ENCODE assay signal across 2 cellular contexts in genomic region chr7:105001652-105002184, GRCh38.
TF ChIP-seq lines count a peak whose summit lies in the region.

No MANE protein-coding gene starts in this region.

TF ChIP-seq in SK-N-SH, 30 proteins besides CTCF, POLR2A, EP300 and RAD21:
- TF ChIP-seq, protein P1, sequence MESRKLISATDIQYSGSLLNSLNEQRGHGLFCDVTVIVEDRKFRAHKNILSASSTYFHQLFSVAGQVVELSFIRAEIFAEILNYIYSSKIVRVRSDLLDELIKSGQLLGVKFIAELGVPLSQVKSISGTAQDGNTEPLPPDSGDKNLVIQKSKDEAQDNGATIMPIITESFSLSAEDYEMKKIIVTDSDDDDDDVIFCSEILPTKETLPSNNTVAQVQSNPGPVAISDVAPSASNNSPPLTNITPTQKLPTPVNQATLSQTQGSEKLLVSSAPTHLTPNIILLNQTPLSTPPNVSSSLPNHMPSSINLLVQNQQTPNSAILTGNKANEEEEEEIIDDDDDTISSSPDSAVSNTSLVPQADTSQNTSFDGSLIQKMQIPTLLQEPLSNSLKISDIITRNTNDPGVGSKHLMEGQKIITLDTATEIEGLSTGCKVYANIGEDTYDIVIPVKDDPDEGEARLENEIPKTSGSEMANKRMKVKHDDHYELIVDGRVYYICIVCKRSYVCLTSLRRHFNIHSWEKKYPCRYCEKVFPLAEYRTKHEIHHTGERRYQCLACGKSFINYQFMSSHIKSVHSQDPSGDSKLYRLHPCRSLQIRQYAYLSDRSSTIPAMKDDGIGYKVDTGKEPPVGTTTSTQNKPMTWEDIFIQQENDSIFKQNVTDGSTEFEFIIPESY (IDR thresholded peaks at IDR 0.05; ENCODE audit: borderline replicate concordance, low read depth), result no peak

TF ChIP-seq in SK-N-SH treated with all-trans-retinoic acid at 6 μM for 48 hours, 23 proteins besides CTCF, POLR2A, EP300 and RAD21:
- no peak for TF ChIP-seq TCF4 (CRISPR knock-in tag; IDR thresholded peaks at IDR 0.05; ENCODE audit: borderline replicate concordance)
